Comparison of ENCODE assay signal across 9 cellular contexts in genomic region chr7:149414745-149415390, GRCh38. TPM values are rescaled to one million over a fixed set of nuclear protein-coding genes. Genes with fewer than 3 reads are reported as not detected.
DNase-seq lines count a peak whose midpoint lies in the region; ATAC-seq and TF ChIP-seq lines count a peak whose summit lies in the region.
"Had no signal": no experiment of that assay in that cellular context is flagged by ENCODE, and none has a peak within 500 bp of the region (broad histone marks: within the 10 kb centered on the region; RNA-seq: fewer than 3 reads in every experiment).

No MANE protein-coding gene starts in this region.

- no peaks in the 10 kb centered on the region for H3K4me1 Mint-ChIP-seq in MCF 10A (ENCODE audit: insufficient read depth, unreplicated experiment)

- H3K4me1 ChIP-seq in breast epithelium = no peaks in the 10 kb centered on the region
- no peaks in the 10 kb centered on the region for H3K4me1 ChIP-seq in A673 (ENCODE audit: insufficient read depth, low read length, poor library complexity, severe bottlenecking)
- H3K4me1 ChIP-seq: A549 had no signal

- H3K9me3 Mint-ChIP-seq in MCF 10A (ENCODE audit: unreplicated experiment) = peaks cover 8% of the 10 kb centered on the region

- TF ChIP-seq CTCF in breast epithelium (IDR thresholded peaks at IDR 0.05) (no peak), MCF 10A (IDR thresholded peaks at IDR 0.05; ENCODE audit: unreplicated experiment) (no peak), A673 (conservative IDR thresholded peaks at IDR 0.05; ENCODE audit: low read depth, low read length) (no peak)

- H3K4me3 ChIP-seq in breast epithelium = peak overlapping the region; percentile 19 to 53 (median 23)
- no peak overlapping the region for H3K4me3 ChIP-seq in A673 (ENCODE audit: low read depth, low read length, poor library complexity, severe bottlenecking)
- H3K4me3 ChIP-seq: A549 had no signal

- no peak overlapping the region for H3K27ac Mint-ChIP-seq in MCF 10A (ENCODE audit: low read depth, unreplicated experiment)

- POLR2A ChIA-PET in MCF 10A (lab: Yijun Ruan, JAX) (no interaction called here), A673 (lab: Charles Lee; ENCODE audit: low non-redundant PET) (no interaction called here)

- intact Hi-C loops in breast epithelium (cut with DNase I; ENCODE audit: low total_unique reads) = no loop called here
- intact Hi-C loops in MCF 10A (cut with micrococcal nuclease) = no loop called here
- intact Hi-C loops in A673 (cut with micrococcal nuclease; ENCODE audit: unreplicated experiment) = no loop called here

- BruUV-seq in MCF 10A (replicated peaks; lab: Mats Ljungman, UMichigan) = no TSS peak
- BruUV-seq in A673 (replicated peaks; lab: Mats Ljungman, UMichigan) = no TSS peak

- no peaks in the 10 kb centered on the region for H3K36me3 ChIP-seq in breast epithelium
- H3K36me3 ChIP-seq in A673 (ENCODE audit: insufficient read depth, low read length, poor library complexity, severe bottlenecking) = no peaks in the 10 kb centered on the region

- no peak for ATAC-seq in GM18511 (IDR thresholded peaks at IDR 0.05; ENCODE audit: unreplicated experiment)
- ATAC-seq: A549 had no signal

- DNase-seq in breast epithelium (ENCODE audit: low spot score in 2 of 2) (no peak), MCF 10A (ENCODE audit: unreplicated experiment) (no peak), cerebellum (ENCODE audit: low spot score) (peak; percentile 76), kidney glomerular epithelial cell (lab: John Stamatoyannopoulos, UW) (peak; percentile 22), DMS53 treated with DMSO at 0.1 percent for 48 hours (lab: John Stamatoyannopoulos, UW; ENCODE audit: unreplicated experiment) (no peak), A673 (ENCODE audit: low spot score) (no peak)
- DNase-seq in stimulated activated CD4-positive, alpha-beta T cell treated with anti-CD3 and anti-CD28 coated beads, Interleukin-2, amount 100 ng/mL, for 4 hours (ENCODE audit: low read depth) = peak; percentile 45

- H3K27me3 Mint-ChIP-seq in MCF 10A (ENCODE audit: insufficient read depth, unreplicated experiment) = no peaks in the 10 kb centered on the region

- CTCF ChIA-PET in MCF 10A (lab: Yijun Ruan, JAX) (no interaction called here), A673 (lab: Charles Lee) (no interaction called here)

- H3K9me3 ChIP-seq in breast epithelium = no peaks in the 10 kb centered on the region
- H3K9me3 ChIP-seq in A673 (ENCODE audit: low read depth, low read length, poor library complexity, severe bottlenecking) = no peaks in the 10 kb centered on the region
- H3K9me3 ChIP-seq: A549 had no signal

- H3K36me3 Mint-ChIP-seq in MCF 10A (ENCODE audit: insufficient read depth, unreplicated experiment) = no peaks in the 10 kb centered on the region

- H3K27ac ChIP-seq in breast epithelium (no peak overlapping the region), A673 (ENCODE audit: low read depth, low read length, poor library complexity, severe bottlenecking) (no peak overlapping the region)
- H3K27ac ChIP-seq: A549 had no signal

- H3K4me3 Mint-ChIP-seq in MCF 10A (ENCODE audit: unreplicated experiment) = no peak overlapping the region

- H3K27me3 ChIP-seq in breast epithelium = no peaks in the 10 kb centered on the region
- no peaks in the 10 kb centered on the region for H3K27me3 ChIP-seq in A673 (replicated peaks; ENCODE audit: insufficient read depth, low read depth, low read length, poor library complexity)

- no peak for TF ChIP-seq POLR2A in breast epithelium (IDR thresholded peaks at IDR 0.05)

RNA-seq across cellular contexts. Expression of gene ZNF777, which starts 46.0 kb away (rescaled TPM):
- total RNA-seq in breast epithelium = 1 to 10 TPM; 5.1 to 8.5 (median 8.2) TPM
- total RNA-seq in MCF 10A (2022) = 19.5 and 22.9 TPM in 2 replicates
- total RNA-seq in cerebellum = 4.9 TPM
- total RNA-seq in A673 (2021) = 19.3 and 19.6 TPM in 2 replicates

Comparison
In these comparisons a context has a peak if more than half of its experiments do, and no peak if none do; other contexts are left out.
1. DNase-seq: peak in cerebellum (single experiment), kidney glomerular epithelial cell (single experiment) and stimulated activated CD4-positive, alpha-beta T cell treated with anti-CD3 and anti-CD28 coated beads, Interleukin-2, amount 100 ng/mL, for 4 hours (single experiment); none in breast epithelium (0 of 2), MCF 10A (single experiment), DMS53 treated with DMSO at 0.1 percent for 48 hours (single experiment) and A673 (single experiment).